ENCODE assay signal across 17 cellular contexts in genomic region chr9:115158666-115159481, GRCh38. TPM values are rescaled to one million over a fixed set of nuclear protein-coding genes. Genes with fewer than 3 reads are reported as not detected.
DNase-seq lines count a peak whose midpoint lies in the region; TF ChIP-seq lines count a peak whose summit lies in the region.
"Had no signal": no experiment of that assay in that cellular context is flagged by ENCODE, and none has a peak within 500 bp of the region (broad histone marks: within the 10 kb centered on the region; RNA-seq: fewer than 3 reads in every experiment).

No MANE protein-coding gene starts in this region.

- H3K4me2 ChIP-seq in hepatocyte = no peak overlapping the region

- H3K4me1 ChIP-seq in breast epithelium (no peaks in the 10 kb centered on the region), ascending aorta (peaks cover 4 to 22% of the 10 kb centered on the region in 2 donors), hepatocyte (ENCODE audit: insufficient read depth) (peaks cover 7% of the 10 kb centered on the region), uterus (peaks cover 0 to 4% of the 10 kb centered on the region in 2 donors)
- H3K4me1 ChIP-seq: prostate gland had no signal

- POLR2A ChIA-PET in MCF 10A (lab: Yijun Ruan, JAX) = interaction anchor here (1.0 kb wide), 1 partner anchor 13 kb away, joined by 3 read pairs; no protein-coding TSS in a partner anchor

- intact Hi-C loops in MCF 10A (cut with micrococcal nuclease) = no loop called here
- intact Hi-C loops in breast epithelium (cut with DNase I; ENCODE audit: low total_unique reads) = no loop called here
- intact Hi-C loops in ascending aorta (cut with DNase I) = loop anchor here (5.0 to 10.0 kb wide), 2 partner anchors 183 to 764 kb away; no protein-coding TSS in a partner anchor
- intact Hi-C loops in uterus (cut with DNase I; ENCODE audit: low total_unique reads) = no loop called here
- intact Hi-C loops in activated naive CD4-positive, alpha-beta T cell treated with anti-CD3 and anti-CD28 coated beads for 36 hours (cut with micrococcal nuclease) = no loop called here
- intact Hi-C loops in head of caudate nucleus (cut with DNase I) = no loop called here

- no peak overlapping the region for H3K27ac Mint-ChIP-seq in MCF 10A (ENCODE audit: low read depth, unreplicated experiment)
- no peak overlapping the region for H3K27ac Mint-ChIP-seq in activated naive CD4-positive, alpha-beta T cell treated with anti-CD3 and anti-CD28 coated beads for 36 hours
- H3K27ac Mint-ChIP-seq: activated CD8-positive, alpha-beta T cell treated with anti-CD3 and anti-CD28 coated beads for 36 hours; activated T-helper 2 cell treated with anti-CD3 and anti-CD28 coated beads, Interferon-gamma antibody, Interleukin-2, Interleukin-4, amounts not matched to agents 10 μg/mL and 5 μg/mL and 100 μg/mL, durations not matched to agents 14 hours and 24 hours and 36 hours; brain; IgD-negative memory B cell; type B pancreatic cell had no signal

- H4K20me1 ChIP-seq in hepatocyte (ENCODE audit: insufficient read depth, poor library complexity, severe bottlenecking) = no peaks in the 10 kb centered on the region

- H3K4me3 ChIP-seq in breast epithelium = no peak overlapping the region
- no peak overlapping the region for H3K4me3 ChIP-seq in ascending aorta
- no peak overlapping the region for H3K4me3 ChIP-seq in hepatocyte
- H3K4me3 ChIP-seq in uterus = no peak overlapping the region
- H3K4me3 ChIP-seq: prostate gland had no signal

- H3K4me1 Mint-ChIP-seq in MCF 10A (ENCODE audit: insufficient read depth, unreplicated experiment) = peaks cover 15% of the 10 kb centered on the region
- peaks cover 3% of the 10 kb centered on the region for H3K4me1 Mint-ChIP-seq in activated naive CD4-positive, alpha-beta T cell treated with anti-CD3 and anti-CD28 coated beads for 36 hours (ENCODE audit: low read depth)
- H3K4me1 Mint-ChIP-seq: IgD-negative memory B cell had no signal

- H3K36me3 Mint-ChIP-seq in MCF 10A (ENCODE audit: insufficient read depth, unreplicated experiment) = no peaks in the 10 kb centered on the region
- no peaks in the 10 kb centered on the region for H3K36me3 Mint-ChIP-seq in activated naive CD4-positive, alpha-beta T cell treated with anti-CD3 and anti-CD28 coated beads for 36 hours (ENCODE audit: low read depth)
- H3K36me3 Mint-ChIP-seq: brain, IgD-negative memory B cell, type B pancreatic cell had no signal

- H3K27me3 Mint-ChIP-seq in MCF 10A (ENCODE audit: insufficient read depth, unreplicated experiment) = no peaks in the 10 kb centered on the region
- peaks cover 21% of the 10 kb centered on the region for H3K27me3 Mint-ChIP-seq in activated naive CD4-positive, alpha-beta T cell treated with anti-CD3 and anti-CD28 coated beads for 36 hours (ENCODE audit: low read depth)
- H3K27me3 Mint-ChIP-seq: brain, IgD-negative memory B cell had no signal

- H3K27ac ChIP-seq in breast epithelium (no peak overlapping the region), ascending aorta (peak overlapping the region; percentile 64 to 86), hepatocyte (no peak overlapping the region), uterus (peak overlapping the region; percentile 79 to 93)
- H3K27ac ChIP-seq: prostate gland had no signal

- no peaks in the 10 kb centered on the region for H3K9me3 Mint-ChIP-seq in MCF 10A (ENCODE audit: unreplicated experiment)
- H3K9me3 Mint-ChIP-seq in activated naive CD4-positive, alpha-beta T cell treated with anti-CD3 and anti-CD28 coated beads for 36 hours = no peaks in the 10 kb centered on the region
- H3K9me3 Mint-ChIP-seq: activated CD8-positive, alpha-beta T cell treated with anti-CD3 and anti-CD28 coated beads for 36 hours; IgD-negative memory B cell had no signal

- CTCF ChIA-PET in MCF 10A (lab: Yijun Ruan, JAX) = no interaction called here
- CTCF ChIA-PET in activated naive CD4-positive, alpha-beta T cell treated with anti-CD3 and anti-CD28 coated beads for 36 hours (lab: Charles Lee) = interaction anchor here (1.0 kb wide), 1 partner anchor 9 kb away, joined by 3 read pairs; no protein-coding TSS in a partner anchor

- H3K9me3 ChIP-seq in breast epithelium (no peaks in the 10 kb centered on the region), ascending aorta (no peaks in the 10 kb centered on the region), hepatocyte (ENCODE audit: low read depth) (no peaks in the 10 kb centered on the region), uterus (no peaks in the 10 kb centered on the region)
- H3K9me3 ChIP-seq: prostate gland had no signal

- WGBS in hepatocyte (ENCODE audit: low lambda C conversion rate, missing lambda C conversion rate) = 79% methylated on average over 7 of the region's 7 CpGs

- H3K27me3 ChIP-seq in breast epithelium (no peaks in the 10 kb centered on the region), ascending aorta (no peaks in the 10 kb centered on the region), hepatocyte (no peaks in the 10 kb centered on the region), uterus (no peaks in the 10 kb centered on the region)

- H3K36me3 ChIP-seq in breast epithelium (no peaks in the 10 kb centered on the region), ascending aorta (no peaks in the 10 kb centered on the region), hepatocyte (replicated peaks; ENCODE audit: insufficient read depth, low read depth) (no peaks in the 10 kb centered on the region), uterus (no peaks in the 10 kb centered on the region)
- H3K36me3 ChIP-seq: prostate gland had no signal

- no peak overlapping the region for H2AFZ ChIP-seq in hepatocyte

- no peaks in the 10 kb centered on the region for H3K9me2 ChIP-seq in hepatocyte (replicated peaks; ENCODE audit: insufficient read depth)

- no TSS peak for BruUV-seq in MCF 10A (replicated peaks; lab: Mats Ljungman, UMichigan)

- peak; percentile 33 for DNase-seq in MCF 10A (ENCODE audit: unreplicated experiment)
- no peak for DNase-seq in breast epithelium (ENCODE audit: low spot score in 2 of 2)
- no peak for DNase-seq in ascending aorta (ENCODE audit: low spot score in 2 of 2)
- DNase-seq in hepatocyte (ENCODE audit: low spot score) = peak; percentile 40
- no peak for DNase-seq in uterus
- no peak for DNase-seq in activated naive CD4-positive, alpha-beta T cell treated with anti-CD3 and anti-CD28 coated beads for 36 hours
- no peak for DNase-seq in LoVo (ENCODE audit: low spot score)
- no peak for DNase-seq in head of caudate nucleus
- DNase-seq: activated CD8-positive, alpha-beta T cell treated with anti-CD3 and anti-CD28 coated beads for 36 hours; effector memory CD4-positive, alpha-beta T cell; glutamatergic neuron; NCI-H1105 treated with DMSO at 0.1 percent for 48 hours had no signal

- no peak for TF ChIP-seq CTCF in MCF 10A (IDR thresholded peaks at IDR 0.05; ENCODE audit: unreplicated experiment)
- TF ChIP-seq CTCF in breast epithelium (IDR thresholded peaks at IDR 0.05) = no peak
- TF ChIP-seq CTCF in ascending aorta (IDR thresholded peaks at IDR 0.05) = no peak
- TF ChIP-seq CTCF in hepatocyte (IDR thresholded peaks at IDR 0.05; ENCODE audit: poor library complexity) = no peak
- no peak for TF ChIP-seq CTCF in uterus (IDR thresholded peaks at IDR 0.05)

- TF ChIP-seq POLR2A in breast epithelium (IDR thresholded peaks at IDR 0.05) (no peak), uterus (IDR thresholded peaks at IDR 0.05) (no peak)

- no peaks in the 10 kb centered on the region for H3K79me2 ChIP-seq in hepatocyte

- H3K4me3 Mint-ChIP-seq in MCF 10A (ENCODE audit: unreplicated experiment) = no peak overlapping the region
- no peak overlapping the region for H3K4me3 Mint-ChIP-seq in activated naive CD4-positive, alpha-beta T cell treated with anti-CD3 and anti-CD28 coated beads for 36 hours
- H3K4me3 Mint-ChIP-seq: activated CD8-positive, alpha-beta T cell treated with anti-CD3 and anti-CD28 coated beads for 36 hours; brain; IgD-negative memory B cell; type B pancreatic cell had no signal

RNA-seq across cellular contexts. Expression of gene TNC, which starts 40.9 kb away (rescaled TPM):
- total RNA-seq in MCF 10A (2022) (49.8 and 82.4 TPM in 2 replicates), breast epithelium (10 to 100 TPM in 2 of 3 donors, 1 to 10 TPM in 1; 2.4 to 58.0 (median 44.6) TPM), ascending aorta (137 TPM), hepatocyte (18.1 and 20.9 TPM in 2 replicates), uterus (100 to 1,000 TPM in 2 of 4 donors, 10 to 100 TPM in 2; 79.7 to 242 (median 161) TPM)
- polyA plus RNA-seq in hepatocyte = 12.7 and 24.6 TPM in 2 replicates
- total RNA-seq in activated naive CD4-positive, alpha-beta T cell treated with anti-CD3 and anti-CD28 coated beads for 36 hours = under 1 TPM; 0.05 to 0.12 TPM
- polyA plus RNA-seq: IgD-negative memory B cell had no signal

Comparison
In these comparisons a context has a peak if more than half of its experiments do, and no peak if none do; other contexts are left out.
1. DNase-seq: peak in MCF 10A (single experiment) and hepatocyte (single experiment); none in breast epithelium (0 of 2), ascending aorta (0 of 2), uterus (0 of 2), activated naive CD4-positive, alpha-beta T cell treated with anti-CD3 and anti-CD28 coated beads for 36 hours (single experiment), LoVo (single experiment) and head of caudate nucleus (0 of 42).
2. H3K27ac ChIP-seq: peak in ascending aorta (2 of 2) and uterus (2 of 2); none in breast epithelium (0 of 2) and hepatocyte (single experiment).